In genomic region chr9:79645110-79645509, GRCh38 we compare ENCODE assay signal across 22 cellular contexts.
DNase-seq lines count a peak whose midpoint lies in the region; ATAC-seq, FAIRE-seq and TF ChIP-seq lines count a peak whose summit lies in the region.
"Had no signal": no experiment of that assay in that cellular context is flagged by ENCODE, and none has a peak within 500 bp of the region (broad histone marks: within the 10 kb centered on the region; RNA-seq: fewer than 3 reads in every experiment).

No MANE protein-coding gene starts in this region.

- H3K4me1 Mint-ChIP-seq in CD4-positive, CD25-positive, alpha-beta regulatory T cell, result peaks cover 14 to 31% (median 24%) of the 10 kb centered on the region in 4 donors
- peaks cover 11% of the 10 kb centered on the region for H3K4me1 Mint-ChIP-seq in T-helper 17 cell

- H2AFZ ChIP-seq in neuronal stem cell (ENCODE audit: low read length), result no peak overlapping the region
- H2AFZ ChIP-seq: GM23338 had no signal

- no peak overlapping the region for H3K4ac ChIP-seq in neuronal stem cell (ENCODE audit: low read length)

- no peak overlapping the region for H3K4me3 ChIP-seq in CD4-positive, CD25-positive, alpha-beta regulatory T cell (ENCODE audit: low read depth, low read length)
- no peak overlapping the region for H3K4me3 ChIP-seq in neuronal stem cell (ENCODE audit: low read length in 2 of 2)
- no peak overlapping the region for H3K4me3 ChIP-seq in gastrocnemius medialis
- H3K4me3 ChIP-seq in small intestine (ENCODE audit: low read depth in 1 of 2, low read length in 2 of 2), result no peak overlapping the region
- H3K4me3 ChIP-seq: BLaER1, GM12878, GM23338, HAP-1 had no signal

- H3K27ac Mint-ChIP-seq in CD4-positive, CD25-positive, alpha-beta regulatory T cell, result peak overlapping the region in 2 of 3 donors; percentile 45 to 59
- peak overlapping the region; percentile 12 for H3K27ac Mint-ChIP-seq in T-helper 17 cell
- H3K27ac Mint-ChIP-seq: B cell; CD4-positive, alpha-beta T cell; GM23338 had no signal

- H3K14ac ChIP-seq in neuronal stem cell (ENCODE audit: low read length), result no peak overlapping the region

- no peak for DNase-seq in CD4-positive, CD25-positive, alpha-beta regulatory T cell
- DNase-seq in T-helper 17 cell (no peak), neuronal stem cell (ENCODE audit: low spot score) (no peak), gastrocnemius medialis (no peak), NCI-H1092 treated with DMSO at 0.1 percent for 48 hours (lab: John Stamatoyannopoulos, UW) (no peak), small intestine (no peak)
- DNase-seq: CD4-positive, alpha-beta T cell; CD8-positive, alpha-beta memory T cell; DMS 273 treated with DMSO at 0.1 percent for 48 hours; DMS79; EL; GDM1 had no signal

- no peak overlapping the region for H2BK15ac ChIP-seq in neuronal stem cell (ENCODE audit: low read length)

- no peak overlapping the region for H2AK5ac ChIP-seq in neuronal stem cell (ENCODE audit: low read depth, low read length)

- H3K9me3 ChIP-seq in CD4-positive, CD25-positive, alpha-beta regulatory T cell (ENCODE audit: control insufficient read depth in 2 of 2, low read length in 2 of 2), result peaks cover 1 to 10% of the 10 kb centered on the region in 2 experiments
- H3K9me3 ChIP-seq in T-helper 17 cell (ENCODE audit: control insufficient read depth, low read length, poor library complexity, severe bottlenecking) (peaks cover 2% of the 10 kb centered on the region), neuronal stem cell (replicated peaks in 1 of 2; ENCODE audit: control insufficient read depth in 2 of 2, insufficient read depth in 1 of 2, low read depth in 1 of 2, low read length in 2 of 2) (peaks cover 2 to 17% of the 10 kb centered on the region in 2 donors), gastrocnemius medialis (no peaks in the 10 kb centered on the region), small intestine (ENCODE audit: control insufficient read depth, low read depth) (no peaks in the 10 kb centered on the region)
- H3K9me3 ChIP-seq: HAP-1 had no signal

- TF ChIP-seq CTCF in gastrocnemius medialis (IDR thresholded peaks at IDR 0.05 in 4 of 5, conservative IDR thresholded peaks at IDR 0.05 in 1 of 5), result no peak

- no peak overlapping the region for H2BK12ac ChIP-seq in neuronal stem cell (ENCODE audit: low read length)

- H3K36me3 ChIP-seq in CD4-positive, CD25-positive, alpha-beta regulatory T cell (ENCODE audit: control insufficient read depth, insufficient read depth, low read length), result peaks cover 13% of the 10 kb centered on the region
- H3K36me3 ChIP-seq in neuronal stem cell (replicated peaks in 1 of 2; ENCODE audit: control insufficient read depth in 2 of 2, insufficient read depth in 2 of 2, low read length in 2 of 2), result peaks cover 8 to 66% of the 10 kb centered on the region in 2 donors
- H3K36me3 ChIP-seq in gastrocnemius medialis, result no peaks in the 10 kb centered on the region
- H3K36me3 ChIP-seq in small intestine (ENCODE audit: control insufficient read depth in 2 of 2, insufficient read depth in 2 of 2, low read length in 2 of 2), result no peaks in the 10 kb centered on the region
- H3K36me3 ChIP-seq: HAP-1 had no signal

- ATAC-seq in CD4-positive, CD25-positive, alpha-beta regulatory T cell (ENCODE audit: low read depth in 2 of 2), result no peak
- ATAC-seq in T-helper 17 cell (no peak), gastrocnemius medialis (no peak), HG02970 (IDR thresholded peaks at IDR 0.05; ENCODE audit: low FRiP score, unreplicated experiment) (no peak)
- ATAC-seq: GM12878, GM23338 had no signal

- H3K4me3 Mint-ChIP-seq in CD4-positive, CD25-positive, alpha-beta regulatory T cell, result no peak overlapping the region
- no peak overlapping the region for H3K4me3 Mint-ChIP-seq in T-helper 17 cell
- H3K4me3 Mint-ChIP-seq: B cell; CD4-positive, alpha-beta T cell; CD8-positive, alpha-beta memory T cell; GM23338 had no signal

- intact Hi-C loops in gastrocnemius medialis (cut with DNase I; ENCODE audit: low total_unique reads), result no loop called here

- no peak for TF ChIP-seq POLR2A in gastrocnemius medialis (IDR thresholded peaks at IDR 0.05)

- H4K8ac ChIP-seq in neuronal stem cell (ENCODE audit: low read depth, low read length), result no peak overlapping the region

- peaks cover 34% of the 10 kb centered on the region for H3K36me3 Mint-ChIP-seq in CD4-positive, CD25-positive, alpha-beta regulatory T cell
- H3K36me3 Mint-ChIP-seq in T-helper 17 cell (ENCODE audit: low read depth), result peaks cover 2% of the 10 kb centered on the region

- H3K27me3 Mint-ChIP-seq in CD4-positive, CD25-positive, alpha-beta regulatory T cell, result no peaks in the 10 kb centered on the region
- no peaks in the 10 kb centered on the region for H3K27me3 Mint-ChIP-seq in T-helper 17 cell
- H3K27me3 Mint-ChIP-seq: B cell; CD4-positive, alpha-beta T cell; CD8-positive, alpha-beta memory T cell had no signal

- FAIRE-seq in small intestine (lab: Jason Lieb, UNC), result no peak
- FAIRE-seq: A204.1, D721Med had no signal

- H3K4me1 ChIP-seq in CD4-positive, CD25-positive, alpha-beta regulatory T cell (ENCODE audit: control insufficient read depth, insufficient read depth, low read length, poor library complexity, severe bottlenecking), result peaks cover 5% of the 10 kb centered on the region
- H3K4me1 ChIP-seq in neuronal stem cell (ENCODE audit: control insufficient read depth in 2 of 2, insufficient read depth in 1 of 2, low read depth in 1 of 2, low read length in 2 of 2), result peaks cover 17 to 20% of the 10 kb centered on the region in 2 donors
- H3K4me1 ChIP-seq in gastrocnemius medialis, result peaks cover 9 to 14% of the 10 kb centered on the region in 2 donors
- no peaks in the 10 kb centered on the region for H3K4me1 ChIP-seq in small intestine (ENCODE audit: control insufficient read depth in 2 of 2, insufficient read depth in 1 of 2, low read depth in 1 of 2, low read length in 1 of 2)
- H3K4me1 ChIP-seq: HAP-1 had no signal

- H3K9me3 Mint-ChIP-seq in CD4-positive, CD25-positive, alpha-beta regulatory T cell, result peaks cover 0 to 15% (median 4%) of the 10 kb centered on the region in 7 donors

- in situ Hi-C loops in gastrocnemius medialis (cut with MboI; ENCODE audit: low sequenced_read_pairs in 4 of 4), result no loop called here

- no peak overlapping the region for H4K91ac ChIP-seq in neuronal stem cell (ENCODE audit: low read depth, low read length, poor library complexity)

- H3K23ac ChIP-seq in neuronal stem cell (ENCODE audit: low read depth, low read length, poor library complexity), result no peak overlapping the region

- no peaks in the 10 kb centered on the region for H3K27me3 ChIP-seq in CD4-positive, CD25-positive, alpha-beta regulatory T cell (ENCODE audit: control insufficient read depth, insufficient read depth, low read length)
- no peaks in the 10 kb centered on the region for H3K27me3 ChIP-seq in neuronal stem cell (ENCODE audit: control insufficient read depth in 3 of 3, insufficient read depth in 3 of 3, low read depth in 1 of 3, low read length in 3 of 3)
- no peaks in the 10 kb centered on the region for H3K27me3 ChIP-seq in gastrocnemius medialis
- no peaks in the 10 kb centered on the region for H3K27me3 ChIP-seq in small intestine (ENCODE audit: control insufficient read depth in 2 of 2, insufficient read depth in 2 of 2, low read length in 2 of 2)
- H3K27me3 ChIP-seq: BLaER1 had no signal

- H2BK120ac ChIP-seq in neuronal stem cell (ENCODE audit: low read depth, low read length), result no peak overlapping the region

- H3K4me2 ChIP-seq in neuronal stem cell (ENCODE audit: insufficient read depth, low read length, poor library complexity, severe bottlenecking), result no peak overlapping the region
- H3K4me2 ChIP-seq: BLaER1, GM23338 had no signal

- no peak overlapping the region for H3K9ac ChIP-seq in neuronal stem cell (ENCODE audit: low read depth, low read length, poor library complexity)
- H3K9ac ChIP-seq: BLaER1 had no signal

- H2BK5ac ChIP-seq in neuronal stem cell (ENCODE audit: low read length), result no peak overlapping the region

- H3K18ac ChIP-seq in neuronal stem cell (ENCODE audit: low read length), result no peak overlapping the region

- no peaks in the 10 kb centered on the region for H3K79me1 ChIP-seq in neuronal stem cell (ENCODE audit: low read depth, low read length)

- WGBS in neuronal stem cell (ENCODE audit: extremely low coverage in 2 of 2, insufficient read length in 2 of 2, insufficient replicate concordance in 1 of 2), 2 donors, result no CpG with 5 or more reads among the region's 3 CpGs
- 94 to 98% (median 97%) methylated on average over 3 of the region's 3 CpGs for WGBS in small intestine, 3 donors

- no peak overlapping the region for H3K27ac ChIP-seq in CD4-positive, CD25-positive, alpha-beta regulatory T cell (ENCODE audit: insufficient read depth, low read length, poor library complexity, severe bottlenecking)
- peak overlapping the region; percentile 32 for H3K27ac ChIP-seq in neuronal stem cell (replicated peaks; ENCODE audit: low read length)
- peak overlapping the region; percentile 39 to 69 (median 49) for H3K27ac ChIP-seq in gastrocnemius medialis
- H3K27ac ChIP-seq in small intestine (ENCODE audit: low read depth in 1 of 2, low read length in 1 of 2), result no peak overlapping the region
- H3K27ac ChIP-seq: 22Rv1, BLaER1, C4-2B had no signal

Comparison
In these comparisons a context has a peak if more than half of its experiments do, and no peak if none do; other contexts are left out.
1. H3K27ac ChIP-seq: peak in neuronal stem cell (single experiment) and gastrocnemius medialis (4 of 4); none in CD4-positive, CD25-positive, alpha-beta regulatory T cell (single experiment) and small intestine (0 of 2).